In genomic region chr21:30935889-30936168, GRCh38 we compare ENCODE assay signal across 19 cellular contexts. TPM values are rescaled to one million over a fixed set of nuclear protein-coding genes. Genes with fewer than 3 reads are reported as not detected.
DNase-seq lines count a peak whose midpoint lies in the region; ATAC-seq and TF ChIP-seq lines count a peak whose summit lies in the region.
"Had no signal": no experiment of that assay in that cellular context is flagged by ENCODE, and none has a peak within 500 bp of the region (broad histone marks: within the 10 kb centered on the region; RNA-seq: fewer than 3 reads in every experiment).

No MANE protein-coding gene starts in this region.

- DNase-seq in stimulated activated naive CD8-positive, alpha-beta T cell treated with anti-CD3 and anti-CD28 coated beads, Interleukin-15, amount 100 ng/mL, for 72 hours: no peak
- DNase-seq in stimulated activated naive CD8-positive, alpha-beta T cell treated with anti-CD3 and anti-CD28 coated beads, Interleukin-15, Interleukin-2, amounts not matched to agents 100 U/mL and 50 U/mL, for 24 hours: no peak
- DNase-seq in stimulated activated effector memory CD8-positive, alpha-beta T cell treated with anti-CD3 and anti-CD28 coated beads, Interleukin-12 subunit alpha, Interleukin-12 subunit beta, amount 100 ng/mL, for 72 hours (ENCODE audit: low spot score in 2 of 2): no peak
- DNase-seq in upper lobe of right lung: no peak
- DNase-seq in NCI-H1436 (lab: John Stamatoyannopoulos, UW): no peak
- DNase-seq: AML-193; Caco-2; Calu3; CD4-positive, alpha-beta T cell; CD8-positive, alpha-beta T cell; DMS79 treated with DMSO at 0.1 percent for 48 hours; GF-D8 had no signal

- H3K36me3 ChIP-seq in upper lobe of right lung: no peaks in the 10 kb centered on the region
- H3K36me3 ChIP-seq: BLaER1 treated with 17β-estradiol and CSF1 and Interleukin-3, amounts not matched to agents 10 nM and 100 nM had no signal

- H3K36me3 Mint-ChIP-seq in stimulated activated effector memory CD8-positive, alpha-beta T cell treated with anti-CD3 and anti-CD28 coated beads, Interleukin-12 subunit alpha, Interleukin-12 subunit beta, amount 100 ng/mL, for 72 hours: no peaks in the 10 kb centered on the region
- H3K36me3 Mint-ChIP-seq: CD8-positive, alpha-beta T cell had no signal

- no peaks in the 10 kb centered on the region for H3K4me1 Mint-ChIP-seq in stimulated activated naive CD8-positive, alpha-beta T cell treated with anti-CD3 and anti-CD28 coated beads, Interleukin-15, amount 100 ng/mL, for 72 hours
- H3K4me1 Mint-ChIP-seq in stimulated activated effector memory CD8-positive, alpha-beta T cell treated with anti-CD3 and anti-CD28 coated beads, Interleukin-12 subunit alpha, Interleukin-12 subunit beta, amount 100 ng/mL, for 72 hours: no peaks in the 10 kb centered on the region
- H3K4me1 Mint-ChIP-seq: B cell had no signal

- no peaks in the 10 kb centered on the region for H3K27me3 Mint-ChIP-seq in stimulated activated naive CD8-positive, alpha-beta T cell treated with anti-CD3 and anti-CD28 coated beads, Interleukin-15, amount 100 ng/mL, for 72 hours
- H3K27me3 Mint-ChIP-seq: B cell; CD4-positive, alpha-beta T cell had no signal

- intact Hi-C loops in upper lobe of right lung (cut with DNase I): no loop called here

- no peak for TF ChIP-seq CTCF in upper lobe of right lung (IDR thresholded peaks at IDR 0.05)

- no peaks in the 10 kb centered on the region for H3K9me3 ChIP-seq in upper lobe of right lung
- H3K9me3 ChIP-seq: A549, Caco-2 had no signal

- no peak overlapping the region for H3K4me3 Mint-ChIP-seq in stimulated activated naive CD8-positive, alpha-beta T cell treated with anti-CD3 and anti-CD28 coated beads, Interleukin-15, amount 100 ng/mL, for 72 hours
- no peak overlapping the region for H3K4me3 Mint-ChIP-seq in stimulated activated effector memory CD8-positive, alpha-beta T cell treated with anti-CD3 and anti-CD28 coated beads, Interleukin-12 subunit alpha, Interleukin-12 subunit beta, amount 100 ng/mL, for 72 hours
- H3K4me3 Mint-ChIP-seq: B cell; CD4-positive, alpha-beta T cell; CD8-positive, alpha-beta T cell had no signal

- H3K27ac ChIP-seq in upper lobe of right lung: no peak overlapping the region
- H3K27ac ChIP-seq: 22Rv1; A549; BLaER1 treated with 17β-estradiol and CSF1 and Interleukin-3, amounts not matched to agents 10 nM and 100 nM; C4-2B had no signal

- no peaks in the 10 kb centered on the region for H3K9me3 Mint-ChIP-seq in stimulated activated naive CD8-positive, alpha-beta T cell treated with anti-CD3 and anti-CD28 coated beads, Interleukin-15, amount 100 ng/mL, for 72 hours
- no peaks in the 10 kb centered on the region for H3K9me3 Mint-ChIP-seq in stimulated activated effector memory CD8-positive, alpha-beta T cell treated with anti-CD3 and anti-CD28 coated beads, Interleukin-12 subunit alpha, Interleukin-12 subunit beta, amount 100 ng/mL, for 72 hours
- H3K9me3 Mint-ChIP-seq: CD4-positive, alpha-beta T cell; CD8-positive, alpha-beta T cell had no signal

- no peaks in the 10 kb centered on the region for H3K4me1 ChIP-seq in upper lobe of right lung
- H3K4me1 ChIP-seq: A549; BLaER1 treated with 17β-estradiol and CSF1 and Interleukin-3, amounts not matched to agents 10 nM and 100 nM; Caco-2 had no signal

- peak; percentile 39 for ATAC-seq in stimulated activated naive CD8-positive, alpha-beta T cell treated with anti-CD3 and anti-CD28 coated beads, Interleukin-15, amount 100 ng/mL, for 72 hours
- ATAC-seq in stimulated activated naive CD8-positive, alpha-beta T cell treated with anti-CD3 and anti-CD28 coated beads, Interleukin-15, Interleukin-2, amounts not matched to agents 100 U/mL and 50 U/mL, for 24 hours: no peak
- peak; percentile 8 for ATAC-seq in stimulated activated effector memory CD8-positive, alpha-beta T cell treated with anti-CD3 and anti-CD28 coated beads, Interleukin-12 subunit alpha, Interleukin-12 subunit beta, amount 100 ng/mL, for 72 hours
- ATAC-seq in upper lobe of right lung (peak; percentile 35), HG02623 (IDR thresholded peaks at IDR 0.05; ENCODE audit: unreplicated experiment) (no peak)
- ATAC-seq: A549; CD8-positive, alpha-beta T cell had no signal

- H3K4me3 ChIP-seq in upper lobe of right lung: no peak overlapping the region
- H3K4me3 ChIP-seq: A549; BLaER1 treated with 17β-estradiol and CSF1 and Interleukin-3, amounts not matched to agents 10 nM and 100 nM had no signal

- no peaks in the 10 kb centered on the region for H3K27me3 ChIP-seq in upper lobe of right lung
- H3K27me3 ChIP-seq: BLaER1 treated with 17β-estradiol and CSF1 and Interleukin-3, amounts not matched to agents 10 nM and 100 nM had no signal

- no peak overlapping the region for H3K27ac Mint-ChIP-seq in stimulated activated naive CD8-positive, alpha-beta T cell treated with anti-CD3 and anti-CD28 coated beads, Interleukin-15, amount 100 ng/mL, for 72 hours
- no peak overlapping the region for H3K27ac Mint-ChIP-seq in stimulated activated effector memory CD8-positive, alpha-beta T cell treated with anti-CD3 and anti-CD28 coated beads, Interleukin-12 subunit alpha, Interleukin-12 subunit beta, amount 100 ng/mL, for 72 hours
- H3K27ac Mint-ChIP-seq: B cell; CD4-positive, alpha-beta T cell; CD8-positive, alpha-beta T cell had no signal

RNA-seq across cellular contexts. Expression of gene KRTAP11-1, which starts 54.4 kb away (rescaled TPM):
- total RNA-seq in upper lobe of right lung: not detected
- total RNA-seq: A172; B cell; Caco-2; Calu3; CD4-positive, alpha-beta T cell; CD8-positive, alpha-beta T cell had no signal

Comparison
In these comparisons a context has a peak if more than half of its experiments do, and no peak if none do; other contexts are left out.
1. ATAC-seq: peak in stimulated activated naive CD8-positive, alpha-beta T cell treated with anti-CD3 and anti-CD28 coated beads, Interleukin-15, amount 100 ng/mL, for 72 hours (single experiment), stimulated activated effector memory CD8-positive, alpha-beta T cell treated with anti-CD3 and anti-CD28 coated beads, Interleukin-12 subunit alpha, Interleukin-12 subunit beta, amount 100 ng/mL, for 72 hours (single experiment) and upper lobe of right lung (single experiment); none in stimulated activated naive CD8-positive, alpha-beta T cell treated with anti-CD3 and anti-CD28 coated beads, Interleukin-15, Interleukin-2, amounts not matched to agents 100 U/mL and 50 U/mL, for 24 hours (single experiment) and HG02623 (single experiment).